In the genomic region with DNA sequence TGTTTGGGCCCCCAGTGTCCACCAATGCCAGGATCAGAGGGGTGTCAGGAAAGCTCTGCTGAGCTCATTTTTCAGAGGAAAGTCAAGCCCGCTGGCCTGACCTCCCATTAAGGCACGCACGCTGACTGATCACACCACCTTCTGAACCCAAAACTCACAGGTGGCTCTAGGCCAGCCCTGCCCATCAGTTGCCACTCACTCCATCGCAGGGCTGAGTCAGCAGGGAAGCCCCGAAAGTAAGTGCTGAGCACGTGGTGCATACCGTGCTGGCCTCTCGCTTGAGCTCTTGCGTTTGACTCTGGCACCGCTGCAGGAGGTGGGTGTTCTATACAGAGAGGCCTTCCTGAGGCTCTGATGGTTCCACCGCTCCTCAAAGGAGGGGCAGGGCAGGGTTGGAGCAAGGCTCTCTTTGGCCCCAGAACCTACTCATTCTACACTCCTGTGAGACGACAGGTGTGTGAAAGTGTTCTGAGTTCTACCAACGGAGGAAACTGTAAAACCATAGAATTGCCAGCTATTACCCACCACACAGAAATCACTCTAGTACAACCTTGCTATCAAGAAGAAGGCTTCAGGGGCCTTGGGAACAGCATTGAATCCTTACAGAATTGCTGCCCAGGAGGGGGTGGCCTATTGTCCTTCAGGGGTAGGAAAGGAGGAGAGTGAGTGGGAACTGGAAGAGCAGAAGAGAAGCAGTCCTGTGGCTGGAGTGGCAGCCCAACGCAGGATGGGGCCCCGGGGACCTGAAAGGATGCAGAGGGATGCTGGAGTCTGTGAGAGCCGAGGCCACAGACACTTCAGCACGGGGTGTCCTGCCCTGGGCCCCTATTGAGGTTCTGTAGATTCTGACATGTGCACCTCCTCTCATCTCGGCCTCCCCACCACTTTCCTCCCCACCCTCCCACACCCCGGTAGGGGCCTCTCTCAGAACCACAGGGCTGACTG, we compare ENCODE assay signal across 11 cellular contexts.
DNase-seq lines count a peak whose midpoint lies in the region; ATAC-seq and TF ChIP-seq lines count a peak whose summit lies in the region.
"Had no signal": no experiment of that assay in that cellular context is flagged by ENCODE, and none has a peak within 500 bp of the region (broad histone marks: within the 10 kb centered on the region; RNA-seq: fewer than 3 reads in every experiment).

No MANE protein-coding gene starts in this region.

- H3K27ac ChIP-seq in naive thymus-derived CD4-positive, alpha-beta T cell (ENCODE audit: low read depth, low read length), result no peak overlapping the region
- H3K27ac ChIP-seq in smooth muscle cell (ENCODE audit: low read depth), result no peak overlapping the region

- CTCF ChIA-PET in activated CD4-positive, alpha-beta T cell treated with anti-CD3 and anti-CD28 coated beads, Interleukin-2, amount 10 ng/mL, durations not matched to agents 7 days and 5 days (lab: Charles Lee), result interaction anchor here (0.5 to 1.4 kb wide), 5 partner anchors 15 to 1833 kb away, joined by 3 to 6 read pairs (median 3); no protein-coding TSS in a partner anchor
- CTCF ChIA-PET in naive thymus-derived CD4-positive, alpha-beta T cell (lab: Charles Lee), result no interaction called here

- DNase-seq in activated CD4-positive, alpha-beta T cell treated with anti-CD3 and anti-CD28 coated beads, Interleukin-2, amount 10 ng/mL, durations not matched to agents 24 days and 14 days, result no peak
- DNase-seq in activated CD4-positive, alpha-beta T cell treated with anti-CD3 and anti-CD28 coated beads, Interleukin-2, amount 10 ng/mL, durations not matched to agents 7 days and 5 days, result no peak
- no peak for DNase-seq in naive thymus-derived CD4-positive, alpha-beta T cell
- DNase-seq in smooth muscle cell (lab: John Stamatoyannopoulos, UW; ENCODE audit: unreplicated experiment) (no peak), Right ventricle myocardium superior (no peak)
- no peak for DNase-seq in activated T-helper 1 cell treated with anti-CD3 and anti-CD28 coated beads, Interleukin-12 subunit alpha, Interleukin-12 subunit beta, Interleukin-2, Interleukin-4 antibody, amounts not matched to agents 30 ng/mL and 10 ng/mL and 1 ng/mL, durations not matched to agents 14 hours and 24 hours and 36 hours (ENCODE audit: low spot score)
- DNase-seq: GF-D8, NCI-H187 treated with DMSO at 0.1 percent for 48 hours, occipital lobe had no signal

- no peaks in the 10 kb centered on the region for H3K79me2 ChIP-seq in smooth muscle cell (ENCODE audit: low read depth)

- no peak overlapping the region for H3K9ac ChIP-seq in smooth muscle cell (ENCODE audit: low read depth)

- no peaks in the 10 kb centered on the region for H3K36me3 Mint-ChIP-seq in activated CD4-positive, alpha-beta T cell treated with anti-CD3 and anti-CD28 coated beads, Interleukin-2, amount 10 ng/mL, durations not matched to agents 24 days and 14 days (ENCODE audit: low read depth)
- H3K36me3 Mint-ChIP-seq in activated CD4-positive, alpha-beta T cell treated with anti-CD3 and anti-CD28 coated beads, Interleukin-2, amount 10 ng/mL, durations not matched to agents 7 days and 5 days (ENCODE audit: low read depth), result no peaks in the 10 kb centered on the region
- H3K36me3 Mint-ChIP-seq in naive thymus-derived CD4-positive, alpha-beta T cell, result peaks cover 0 to 5% (median 0%) of the 10 kb centered on the region in 5 donors
- H3K36me3 Mint-ChIP-seq in activated T-helper 1 cell treated with anti-CD3 and anti-CD28 coated beads, Interleukin-12 subunit alpha, Interleukin-12 subunit beta, Interleukin-2, Interleukin-4 antibody, amounts not matched to agents 30 ng/mL and 10 ng/mL and 1 ng/mL, durations not matched to agents 14 hours and 24 hours and 36 hours (ENCODE audit: low read depth), result no peaks in the 10 kb centered on the region

- no peaks in the 10 kb centered on the region for H3K9me3 Mint-ChIP-seq in activated CD4-positive, alpha-beta T cell treated with anti-CD3 and anti-CD28 coated beads, Interleukin-2, amount 10 ng/mL, durations not matched to agents 24 days and 14 days
- H3K9me3 Mint-ChIP-seq in activated CD4-positive, alpha-beta T cell treated with anti-CD3 and anti-CD28 coated beads, Interleukin-2, amount 10 ng/mL, durations not matched to agents 7 days and 5 days, result no peaks in the 10 kb centered on the region
- H3K9me3 Mint-ChIP-seq in naive thymus-derived CD4-positive, alpha-beta T cell, result no peaks in the 10 kb centered on the region
- no peaks in the 10 kb centered on the region for H3K9me3 Mint-ChIP-seq in activated T-helper 1 cell treated with anti-CD3 and anti-CD28 coated beads, Interleukin-12 subunit alpha, Interleukin-12 subunit beta, Interleukin-2, Interleukin-4 antibody, amounts not matched to agents 30 ng/mL and 10 ng/mL and 1 ng/mL, durations not matched to agents 14 hours and 24 hours and 36 hours

- H3K4me3 Mint-ChIP-seq in activated CD4-positive, alpha-beta T cell treated with anti-CD3 and anti-CD28 coated beads, Interleukin-2, amount 10 ng/mL, durations not matched to agents 24 days and 14 days, result no peak overlapping the region
- H3K4me3 Mint-ChIP-seq in activated CD4-positive, alpha-beta T cell treated with anti-CD3 and anti-CD28 coated beads, Interleukin-2, amount 10 ng/mL, durations not matched to agents 7 days and 5 days, result no peak overlapping the region
- H3K4me3 Mint-ChIP-seq in naive thymus-derived CD4-positive, alpha-beta T cell, result no peak overlapping the region
- H3K4me3 Mint-ChIP-seq in activated T-helper 1 cell treated with anti-CD3 and anti-CD28 coated beads, Interleukin-12 subunit alpha, Interleukin-12 subunit beta, Interleukin-2, Interleukin-4 antibody, amounts not matched to agents 30 ng/mL and 10 ng/mL and 1 ng/mL, durations not matched to agents 14 hours and 24 hours and 36 hours, result no peak overlapping the region

- ATAC-seq in GM19372 (IDR thresholded peaks at IDR 0.05; ENCODE audit: low read depth, unreplicated experiment) (peak; percentile 64), HG03108 (IDR thresholded peaks at IDR 0.05; ENCODE audit: unreplicated experiment) (peak; percentile 96), Right ventricle myocardium superior (ENCODE audit: poor library complexity) (no peak)
- peak; percentile 69 for ATAC-seq in naive thymus-derived CD4-positive, alpha-beta T cell

- peaks cover 8% of the 10 kb centered on the region for H3K4me1 Mint-ChIP-seq in activated CD4-positive, alpha-beta T cell treated with anti-CD3 and anti-CD28 coated beads, Interleukin-2, amount 10 ng/mL, durations not matched to agents 24 days and 14 days
- H3K4me1 Mint-ChIP-seq in activated CD4-positive, alpha-beta T cell treated with anti-CD3 and anti-CD28 coated beads, Interleukin-2, amount 10 ng/mL, durations not matched to agents 7 days and 5 days, result peaks cover 2% of the 10 kb centered on the region
- H3K4me1 Mint-ChIP-seq in naive thymus-derived CD4-positive, alpha-beta T cell, result peaks cover 0 to 13% (median 0%) of the 10 kb centered on the region in 7 donors
- H3K4me1 Mint-ChIP-seq in activated T-helper 1 cell treated with anti-CD3 and anti-CD28 coated beads, Interleukin-12 subunit alpha, Interleukin-12 subunit beta, Interleukin-2, Interleukin-4 antibody, amounts not matched to agents 30 ng/mL and 10 ng/mL and 1 ng/mL, durations not matched to agents 14 hours and 24 hours and 36 hours (ENCODE audit: low read depth), result peaks cover 15% of the 10 kb centered on the region

- intact Hi-C loops in activated CD4-positive, alpha-beta T cell treated with anti-CD3 and anti-CD28 coated beads, Interleukin-2, amount 10 ng/mL, durations not matched to agents 24 days and 14 days (cut with micrococcal nuclease), result no loop called here
- intact Hi-C loops in naive thymus-derived CD4-positive, alpha-beta T cell (cut with micrococcal nuclease), result no loop called here
- intact Hi-C loops in activated T-helper 1 cell treated with anti-CD3 and anti-CD28 coated beads, Interleukin-12 subunit alpha, Interleukin-12 subunit beta, Interleukin-2, Interleukin-4 antibody, amounts not matched to agents 30 ng/mL and 10 ng/mL and 1 ng/mL, durations not matched to agents 14 hours and 24 hours and 36 hours (cut with micrococcal nuclease), result no loop called here
- intact Hi-C loops in Right ventricle myocardium superior (cut with DNase I), result no loop called here

- no peaks in the 10 kb centered on the region for H3K36me3 ChIP-seq in naive thymus-derived CD4-positive, alpha-beta T cell (ENCODE audit: control insufficient read depth in 2 of 3, insufficient read depth in 3 of 3, low read length in 3 of 3)
- H3K36me3 ChIP-seq in smooth muscle cell (ENCODE audit: low read depth), result no peaks in the 10 kb centered on the region

- H3K27me3 Mint-ChIP-seq in activated CD4-positive, alpha-beta T cell treated with anti-CD3 and anti-CD28 coated beads, Interleukin-2, amount 10 ng/mL, durations not matched to agents 24 days and 14 days, result no peaks in the 10 kb centered on the region
- no peaks in the 10 kb centered on the region for H3K27me3 Mint-ChIP-seq in activated CD4-positive, alpha-beta T cell treated with anti-CD3 and anti-CD28 coated beads, Interleukin-2, amount 10 ng/mL, durations not matched to agents 7 days and 5 days
- no peaks in the 10 kb centered on the region for H3K27me3 Mint-ChIP-seq in naive thymus-derived CD4-positive, alpha-beta T cell
- peaks cover 2% of the 10 kb centered on the region for H3K27me3 Mint-ChIP-seq in activated T-helper 1 cell treated with anti-CD3 and anti-CD28 coated beads, Interleukin-12 subunit alpha, Interleukin-12 subunit beta, Interleukin-2, Interleukin-4 antibody, amounts not matched to agents 30 ng/mL and 10 ng/mL and 1 ng/mL, durations not matched to agents 14 hours and 24 hours and 36 hours (ENCODE audit: insufficient read depth)

- TF ChIP-seq CTCF in smooth muscle cell (IDR thresholded peaks at IDR 0.05; ENCODE audit: borderline replicate concordance, insufficient read depth, poor library complexity, severe bottlenecking), result no peak

- H3K9me3 ChIP-seq in naive thymus-derived CD4-positive, alpha-beta T cell (ENCODE audit: control insufficient read depth in 2 of 3, low read length in 3 of 3), result no peaks in the 10 kb centered on the region
- no peaks in the 10 kb centered on the region for H3K9me3 ChIP-seq in smooth muscle cell (replicated peaks; ENCODE audit: low read depth)

- no peaks in the 10 kb centered on the region for H4K20me1 ChIP-seq in smooth muscle cell (ENCODE audit: low read depth)

- peaks cover 0 to 12% of the 10 kb centered on the region in 2 donors for H3K4me1 ChIP-seq in naive thymus-derived CD4-positive, alpha-beta T cell (ENCODE audit: control insufficient read depth in 2 of 2, insufficient read depth in 2 of 2, low read length in 2 of 2)
- H3K4me1 ChIP-seq in smooth muscle cell (ENCODE audit: low read depth), result no peaks in the 10 kb centered on the region

- H3K27ac Mint-ChIP-seq in activated CD4-positive, alpha-beta T cell treated with anti-CD3 and anti-CD28 coated beads, Interleukin-2, amount 10 ng/mL, durations not matched to agents 24 days and 14 days, result peak overlapping the region; percentile 10
- no peak overlapping the region for H3K27ac Mint-ChIP-seq in activated CD4-positive, alpha-beta T cell treated with anti-CD3 and anti-CD28 coated beads, Interleukin-2, amount 10 ng/mL, durations not matched to agents 7 days and 5 days
- peak overlapping the region in 1 of 9 donors; percentile 64 for H3K27ac Mint-ChIP-seq in naive thymus-derived CD4-positive, alpha-beta T cell
- H3K27ac Mint-ChIP-seq in activated T-helper 1 cell treated with anti-CD3 and anti-CD28 coated beads, Interleukin-12 subunit alpha, Interleukin-12 subunit beta, Interleukin-2, Interleukin-4 antibody, amounts not matched to agents 30 ng/mL and 10 ng/mL and 1 ng/mL, durations not matched to agents 14 hours and 24 hours and 36 hours, result no peak overlapping the region

- H3K4me2 ChIP-seq in smooth muscle cell, result no peak overlapping the region

- no peaks in the 10 kb centered on the region for H3F3A ChIP-seq in smooth muscle cell (ENCODE audit: low read depth)

- H2AFZ ChIP-seq in smooth muscle cell (ENCODE audit: low read depth), result no peak overlapping the region

- H3K27me3 ChIP-seq in naive thymus-derived CD4-positive, alpha-beta T cell (ENCODE audit: control insufficient read depth in 2 of 2, insufficient read depth in 2 of 2, low read length in 2 of 2), result no peaks in the 10 kb centered on the region
- no peaks in the 10 kb centered on the region for H3K27me3 ChIP-seq in smooth muscle cell (ENCODE audit: low read depth)

- POLR2A ChIA-PET in activated CD4-positive, alpha-beta T cell treated with anti-CD3 and anti-CD28 coated beads, Interleukin-2, amount 10 ng/mL, durations not matched to agents 7 days and 5 days (lab: Charles Lee), result no interaction called here
- POLR2A ChIA-PET in naive thymus-derived CD4-positive, alpha-beta T cell (lab: Charles Lee), result no interaction called here

- WGBS in smooth muscle cell (ENCODE audit: low lambda C conversion rate), result 93% methylated on average over 16 of the region's 19 CpGs

- H3K4me3 ChIP-seq in naive thymus-derived CD4-positive, alpha-beta T cell (ENCODE audit: low read length), result no peak overlapping the region
- H3K4me3 ChIP-seq in smooth muscle cell, result no peak overlapping the region
